9 cellular contexts compared by ENCODE assay signal in the genomic region with DNA sequence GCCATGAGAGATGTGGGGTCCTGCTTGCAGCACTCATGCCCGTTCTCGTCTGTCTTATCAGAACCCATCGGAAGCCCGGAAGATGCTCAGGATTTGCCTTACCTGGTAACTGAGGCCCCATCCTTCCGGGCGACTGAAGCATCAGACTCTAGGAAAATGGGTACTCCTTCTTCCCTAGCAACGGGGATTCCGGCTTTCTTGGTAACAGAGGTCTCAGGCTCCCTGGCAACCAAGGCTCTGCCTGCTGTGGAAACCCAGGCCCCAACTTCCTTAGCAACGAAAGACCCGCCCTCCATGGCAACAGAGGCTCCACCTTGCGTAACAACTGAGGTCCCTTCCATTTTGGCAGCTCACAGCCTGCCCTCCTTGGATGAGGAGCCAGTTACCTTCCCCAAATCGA. TPM values are rescaled to one million over a fixed set of nuclear protein-coding genes. Genes with fewer than 3 reads are reported as not detected.
A peak's percentile ranks its signal among the peaks of the same experiment; 100 is the strongest.
DNase-seq lines count a peak whose midpoint lies in the region; ATAC-seq, FAIRE-seq and TF ChIP-seq lines count a peak whose summit lies in the region.
"Had no signal": no experiment of that assay in that cellular context is flagged by ENCODE, and none has a peak within 500 bp of the region (broad histone marks: within the 10 kb centered on the region; RNA-seq: fewer than 3 reads in every experiment).

No MANE protein-coding gene starts in this region.

- peak overlapping the region; percentile 21 to 59 for H3K4me3 Mint-ChIP-seq in CD14-positive monocyte
- H3K4me3 Mint-ChIP-seq in WTC11: no peak overlapping the region

- in situ Hi-C loops in brain microvascular endothelial cell (cut with HindIII; ENCODE audit: low pct_ligation_motif_present, low sequenced_read_pairs): no loop called here

- FAIRE-seq in RCC 7860 (lab: Jason Lieb, UNC): no peak
- FAIRE-seq: endometrium had no signal

- ATAC-seq in WTC11 (peak; percentile 76), left lung (peak; percentile 41)

- H3K4me3 ChIP-seq in brain microvascular endothelial cell (ENCODE audit: low read depth, low read length): no peak overlapping the region
- no peak overlapping the region for H3K4me3 ChIP-seq in left lung

- DNase-seq in CD14-positive monocyte (ENCODE audit: low spot score) (peak; percentile 98), HT-29 (ENCODE audit: low spot score) (peak; percentile 66), WTC11 (ENCODE audit: low spot score) (peak; percentile 93), brain microvascular endothelial cell (peak; percentile 51), left lung (peak; percentile 85 to 86), GOT3 (lab: John Stamatoyannopoulos, UW) (no peak), RCC 7860 (ENCODE audit: low spot score) (no peak)
- peak; percentile 59 for DNase-seq in stimulated activated CD8-positive, alpha-beta memory T cell treated with anti-CD3 and anti-CD28 coated beads, Interleukin-15, amount 100 ng/mL, for 1 hour (ENCODE audit: low read depth)

- H3K36me3 ChIP-seq in brain microvascular endothelial cell (replicated peaks) (peaks cover 16% of the 10 kb centered on the region), left lung (peaks cover 0 to 16% of the 10 kb centered on the region in 2 donors)

- H3K27me3 Mint-ChIP-seq in CD14-positive monocyte (ENCODE audit: low read depth in 3 of 3): peaks cover 19 to 20% (median 19%) of the 10 kb centered on the region in 3 donors
- no peaks in the 10 kb centered on the region for H3K27me3 Mint-ChIP-seq in WTC11 (ENCODE audit: low read depth)

- H3K9me3 Mint-ChIP-seq in CD14-positive monocyte (no peaks in the 10 kb centered on the region), WTC11 (no peaks in the 10 kb centered on the region)

- POLR2A ChIA-PET in WTC11 (lab: Charles Lee): no interaction called here

- no peak for TF ChIP-seq CTCF in CD14-positive monocyte (IDR thresholded peaks at IDR 0.05)
- TF ChIP-seq CTCF in WTC11 (IDR thresholded peaks at IDR 0.05): no peak
- no peak for TF ChIP-seq CTCF in brain microvascular endothelial cell (IDR thresholded peaks at IDR 0.05; ENCODE audit: low read depth, low read length, missing control alignments)
- no peak for TF ChIP-seq CTCF in left lung (IDR thresholded peaks at IDR 0.05)

- H3K36me3 Mint-ChIP-seq in CD14-positive monocyte (peaks cover 12 to 13% of the 10 kb centered on the region in 2 donors), WTC11 (peaks cover 2% of the 10 kb centered on the region)

- CTCF ChIA-PET in WTC11 (lab: Charles Lee): interaction anchor here (0.8 to 2.5 kb wide), 8 partner anchors 15 to 363 kb away, joined by 3 to 12 read pairs (median 5); partner anchors contain the start of gene PPIL1

- H3K4me1 Mint-ChIP-seq in CD14-positive monocyte (peaks cover 22% of the 10 kb centered on the region), WTC11 (peaks cover 15% of the 10 kb centered on the region)

- H3K4me1 ChIP-seq in left lung: peaks cover 0 to 26% of the 10 kb centered on the region in 2 donors

- H3K27ac Mint-ChIP-seq in CD14-positive monocyte (peak overlapping the region; percentile 43 to 94 (median 90)), WTC11 (no peak overlapping the region; the same call in 1 of the 2 replicates)

- H3K9me3 ChIP-seq in left lung: no peaks in the 10 kb centered on the region

- intact Hi-C loops in CD14-positive monocyte (cut with micrococcal nuclease): loop anchor here (5.0 to 10.0 kb wide), 2 partner anchors 52 to 279 kb away; no protein-coding TSS in a partner anchor
- intact Hi-C loops in left lung (cut with DNase I): no loop called here

- H3K27me3 ChIP-seq in brain microvascular endothelial cell (replicated peaks) (no peaks in the 10 kb centered on the region), left lung (peaks cover 0 to 17% of the 10 kb centered on the region in 2 donors)

- no peak overlapping the region for H3K27ac ChIP-seq in brain microvascular endothelial cell
- H3K27ac ChIP-seq in left lung: no peak overlapping the region

TF ChIP-seq in WTC11, 78 proteins besides CTCF, POLR2A, EP300 and RAD21 (continues in another document):
- TF ChIP-seq, protein P1, sequence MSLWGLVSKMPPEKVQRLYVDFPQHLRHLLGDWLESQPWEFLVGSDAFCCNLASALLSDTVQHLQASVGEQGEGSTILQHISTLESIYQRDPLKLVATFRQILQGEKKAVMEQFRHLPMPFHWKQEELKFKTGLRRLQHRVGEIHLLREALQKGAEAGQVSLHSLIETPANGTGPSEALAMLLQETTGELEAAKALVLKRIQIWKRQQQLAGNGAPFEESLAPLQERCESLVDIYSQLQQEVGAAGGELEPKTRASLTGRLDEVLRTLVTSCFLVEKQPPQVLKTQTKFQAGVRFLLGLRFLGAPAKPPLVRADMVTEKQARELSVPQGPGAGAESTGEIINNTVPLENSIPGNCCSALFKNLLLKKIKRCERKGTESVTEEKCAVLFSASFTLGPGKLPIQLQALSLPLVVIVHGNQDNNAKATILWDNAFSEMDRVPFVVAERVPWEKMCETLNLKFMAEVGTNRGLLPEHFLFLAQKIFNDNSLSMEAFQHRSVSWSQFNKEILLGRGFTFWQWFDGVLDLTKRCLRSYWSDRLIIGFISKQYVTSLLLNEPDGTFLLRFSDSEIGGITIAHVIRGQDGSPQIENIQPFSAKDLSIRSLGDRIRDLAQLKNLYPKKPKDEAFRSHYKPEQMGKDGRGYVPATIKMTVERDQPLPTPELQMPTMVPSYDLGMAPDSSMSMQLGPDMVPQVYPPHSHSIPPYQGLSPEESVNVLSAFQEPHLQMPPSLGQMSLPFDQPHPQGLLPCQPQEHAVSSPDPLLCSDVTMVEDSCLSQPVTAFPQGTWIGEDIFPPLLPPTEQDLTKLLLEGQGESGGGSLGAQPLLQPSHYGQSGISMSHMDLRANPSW (CRISPR knock-in tag; conservative IDR thresholded peaks at IDR 0.05; ENCODE audit: low read depth): no peak
- TF ChIP-seq, protein P2, sequence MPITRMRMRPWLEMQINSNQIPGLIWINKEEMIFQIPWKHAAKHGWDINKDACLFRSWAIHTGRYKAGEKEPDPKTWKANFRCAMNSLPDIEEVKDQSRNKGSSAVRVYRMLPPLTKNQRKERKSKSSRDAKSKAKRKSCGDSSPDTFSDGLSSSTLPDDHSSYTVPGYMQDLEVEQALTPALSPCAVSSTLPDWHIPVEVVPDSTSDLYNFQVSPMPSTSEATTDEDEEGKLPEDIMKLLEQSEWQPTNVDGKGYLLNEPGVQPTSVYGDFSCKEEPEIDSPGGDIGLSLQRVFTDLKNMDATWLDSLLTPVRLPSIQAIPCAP (CRISPR knock-in tag; IDR thresholded peaks at IDR 0.05): no peak
- TF ChIP-seq ZNF232 (CRISPR knock-in tag; IDR thresholded peaks at IDR 0.05) (no peak), ZNF121 (CRISPR knock-in tag; IDR thresholded peaks at IDR 0.05) (no peak), JUN (CRISPR knock-in tag; IDR thresholded peaks at IDR 0.05) (no peak), TP53 (CRISPR knock-in tag; IDR thresholded peaks at IDR 0.05) (no peak), CDX4 (CRISPR knock-in tag; IDR thresholded peaks at IDR 0.05; ENCODE audit: borderline replicate concordance) (no peak), PRRX2 (CRISPR knock-in tag; IDR thresholded peaks at IDR 0.05) (no peak), PREB (CRISPR knock-in tag; IDR thresholded peaks at IDR 0.05; ENCODE audit: borderline replicate concordance) (no peak), KAT7 (CRISPR knock-in tag; IDR thresholded peaks at IDR 0.05; ENCODE audit: borderline replicate concordance) (no peak)

RNA-seq across cellular contexts. Expression of gene PI16, which starts 8.3 kb away (rescaled TPM):
- polyA plus RNA-seq in CD14-positive monocyte: under 1 TPM in 1 of 2 donors, not detected in 1; 0.22 TPM
- 0.29 TPM in 1 of 2 replicates, not detected in the other for total RNA-seq in HT-29 (2014; rRNA removed; shearing (Covaris generic))
- total RNA-seq in WTC11 (2021) (0.09 to 0.17 TPM in 2 of 3 replicates, not detected in the other), left lung (1 to 10 TPM; 2.5 TPM)

RNA-seq across cellular contexts. Expression of gene MTCH1, which starts 23.1 kb away (rescaled TPM):
- polyA plus RNA-seq in CD14-positive monocyte: 100 to 1,000 TPM; 111 to 118 TPM
- total RNA-seq in HT-29 (2014; rRNA removed; shearing (Covaris generic)): 254 and 264 TPM in 2 replicates
- total RNA-seq in WTC11 (2021) (198 to 207 TPM (median 204 TPM) in 3 replicates), left lung (100 to 1,000 TPM; 189 to 192 TPM)

RNA-seq across cellular contexts. Expression of gene FGD2, which starts 42.6 kb away (rescaled TPM):
- 10 to 100 TPM; 25.3 to 50.0 TPM for polyA plus RNA-seq in CD14-positive monocyte
- 0.31 and 0.53 TPM in 2 replicates for total RNA-seq in HT-29 (2014; rRNA removed; shearing (Covaris generic))
- total RNA-seq in WTC11 (2021) (0.31 to 0.78 TPM (median 0.44 TPM) in 3 replicates), left lung (10 to 100 TPM; 24.7 to 60.3 TPM)

Comparison
In these comparisons a context has a peak if more than half of its experiments do, and no peak if none do; other contexts are left out.
1. DNase-seq: peak in CD14-positive monocyte (single experiment), HT-29 (single experiment), WTC11 (single experiment), brain microvascular endothelial cell (single experiment), left lung (2 of 2) and stimulated activated CD8-positive, alpha-beta memory T cell treated with anti-CD3 and anti-CD28 coated beads, Interleukin-15, amount 100 ng/mL, for 1 hour (single experiment); none in GOT3 (single experiment) and RCC 7860 (single experiment).
2. RNA of gene FGD2, which starts 42.6 kb away (total RNA-seq): 24.7 to 60.3 TPM in left lung; 0.31 to 0.53 TPM in HT-29 and 0.31 to 0.78 TPM in WTC11; every median in the first group is over 10 times any median in the second.
3. intact Hi-C loops: an anchor here in CD14-positive monocyte (5.0 to 10.0 kb wide); none called in left lung.